In the genomic region with DNA sequence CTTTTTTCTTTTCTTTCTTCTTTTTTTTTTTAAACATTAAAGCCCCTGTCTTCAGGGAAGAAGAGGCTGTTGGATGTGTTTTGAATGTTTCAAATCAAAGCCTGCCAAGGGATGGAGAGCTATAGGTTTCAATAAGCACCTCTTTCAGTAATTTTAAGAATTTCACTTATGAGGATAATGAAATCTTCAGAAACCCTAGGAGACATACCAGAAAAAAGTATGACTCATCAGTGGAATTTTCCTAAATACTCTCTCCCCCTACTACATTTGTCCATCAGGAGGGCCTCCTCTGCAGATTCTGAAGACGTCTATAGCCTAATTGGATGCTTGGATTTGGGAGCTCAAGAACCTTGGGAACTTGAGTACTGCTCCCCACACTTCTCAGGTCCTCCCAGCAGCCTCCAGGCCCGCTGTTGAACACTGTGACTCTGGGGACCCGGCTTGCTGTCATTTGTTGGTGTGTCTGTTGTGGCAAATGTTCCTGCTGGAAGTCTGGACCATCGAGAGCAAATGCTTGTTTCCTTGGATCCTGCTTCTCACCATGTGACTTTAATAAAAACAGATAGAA, we compare ENCODE assay signal across 18 cellular contexts.
A peak's percentile ranks its signal among the peaks of the same experiment; 100 is the strongest.
DNase-seq lines count a peak whose midpoint lies in the region; ATAC-seq, FAIRE-seq and TF ChIP-seq lines count a peak whose summit lies in the region.
"Had no signal": no experiment of that assay in that cellular context is flagged by ENCODE, and none has a peak within 500 bp of the region (broad histone marks: within the 10 kb centered on the region; RNA-seq: fewer than 3 reads in every experiment).

No MANE protein-coding gene starts in this region.

- BruUV-seq in Calu3 (replicated peaks; lab: Mats Ljungman, UMichigan): no TSS peak

- DNase-seq in AG09309 (ENCODE audit: low read depth) (peak; percentile 20), LHCN-M2 (ENCODE audit: low read depth) (peak; percentile 26), fibroblast of gingiva (ENCODE audit: low read depth) (peak; percentile 52), trophoblast cell (peak in 1 of 2 donors; percentile 74), RCC 7860 (ENCODE audit: low spot score) (no peak), T-helper 17 cell (no peak), Calu3 (no peak)
- DNase-seq: activated CD8-positive, alpha-beta T cell treated with anti-CD3 and anti-CD28 coated beads, Interleukin-2, amount 10 ng/mL, durations not matched to agents 7 days and 5 days; activated gamma-delta T cell treated with Interleukin-2 at 50 U/mL for 16 hours; effector memory CD4-positive, alpha-beta T cell; NCI-H1092; NCI-H2171 treated with DMSO at 0.1 percent for 48 hours; stimulated activated naive CD4-positive, alpha-beta T cell treated with Interleukin-2 at 50 U/mL for 16 hours had no signal

- H3K9me3 Mint-ChIP-seq in Calu3 (ENCODE audit: low read depth, unreplicated experiment): no peaks in the 10 kb centered on the region
- H3K9me3 Mint-ChIP-seq: brain had no signal

- no CpG with 5 or more reads among the region's 4 CpGs for WGBS in trophoblast cell (ENCODE audit: extremely low coverage, insufficient coverage, insufficient read length)

- H3K27ac Mint-ChIP-seq in T-helper 17 cell: no peak overlapping the region
- no peak overlapping the region for H3K27ac Mint-ChIP-seq in Calu3 (ENCODE audit: unreplicated experiment)
- H3K27ac Mint-ChIP-seq: activated CD8-positive, alpha-beta T cell treated with anti-CD3 and anti-CD28 coated beads, Interleukin-2, amount 10 ng/mL, durations not matched to agents 7 days and 5 days; brain; CD14-positive monocyte had no signal

- H3K23ac ChIP-seq in trophoblast cell (ENCODE audit: low read length): no peak overlapping the region

- TF ChIP-seq CTCF in AG09309 (IDR thresholded peaks at IDR 0.05; ENCODE audit: control insufficient read depth, insufficient read depth, low read depth, low read length, missing control alignments): no peak
- no peak for TF ChIP-seq CTCF in Calu3 (IDR thresholded peaks at IDR 0.05; ENCODE audit: unreplicated experiment)

- peak overlapping the region; percentile 78 for H3K14ac ChIP-seq in trophoblast cell (ENCODE audit: low read length)

- peak overlapping the region; percentile 59 for H2BK120ac ChIP-seq in trophoblast cell (ENCODE audit: insufficient read depth, low read length, poor library complexity)

- H3K27ac ChIP-seq in trophoblast cell (ENCODE audit: low read depth, low read length): no peak overlapping the region
- H3K27ac ChIP-seq: VCaP had no signal

- no peak overlapping the region for H3K9ac ChIP-seq in trophoblast cell (ENCODE audit: low read length)

- H4K91ac ChIP-seq in trophoblast cell (ENCODE audit: low read depth, low read length): peak overlapping the region; percentile 82

- H3K79me2 ChIP-seq in trophoblast cell (ENCODE audit: control insufficient read depth, insufficient read depth, low read length, poor library complexity): peaks cover 2% of the 10 kb centered on the region

- H2BK12ac ChIP-seq in trophoblast cell (ENCODE audit: low read length): peak overlapping the region; percentile 33

- FAIRE-seq in RCC 7860 (lab: Jason Lieb, UNC): no peak
- FAIRE-seq: frontal cortex had no signal

- H4K12ac ChIP-seq in trophoblast cell (ENCODE audit: low read depth, low read length): no peak overlapping the region

- CTCF ChIA-PET in Calu3 (lab: Charles Lee): no interaction called here

- no peaks in the 10 kb centered on the region for H3K4me1 Mint-ChIP-seq in T-helper 17 cell
- no peaks in the 10 kb centered on the region for H3K4me1 Mint-ChIP-seq in Calu3 (ENCODE audit: low read depth, unreplicated experiment)
- H3K4me1 Mint-ChIP-seq: CD14-positive monocyte had no signal

- H4K8ac ChIP-seq in trophoblast cell (ENCODE audit: low read depth, low read length): peak overlapping the region; percentile 8

- no peak overlapping the region for H3K4me2 ChIP-seq in trophoblast cell (ENCODE audit: low read length)

- H3K36me3 Mint-ChIP-seq in T-helper 17 cell (ENCODE audit: low read depth) (no peaks in the 10 kb centered on the region), Calu3 (ENCODE audit: insufficient read depth, unreplicated experiment) (no peaks in the 10 kb centered on the region)
- H3K36me3 Mint-ChIP-seq: brain, CD14-positive monocyte had no signal

- no peaks in the 10 kb centered on the region for H3K27me3 ChIP-seq in trophoblast cell (ENCODE audit: insufficient read depth, low read length)

- H3K4ac ChIP-seq in trophoblast cell (ENCODE audit: low read depth, low read length): no peak overlapping the region

- peaks cover 12% of the 10 kb centered on the region for H3K79me1 ChIP-seq in trophoblast cell (ENCODE audit: low read length)

- no peak overlapping the region for H2AFZ ChIP-seq in trophoblast cell (ENCODE audit: insufficient read depth, low read length, poor library complexity)

- H3K9me3 ChIP-seq in trophoblast cell (ENCODE audit: insufficient read depth, low read depth, low read length) (no peaks in the 10 kb centered on the region), T-helper 17 cell (ENCODE audit: control insufficient read depth, low read length, poor library complexity, severe bottlenecking) (peaks cover 3% of the 10 kb centered on the region)

- H3K4me3 Mint-ChIP-seq in T-helper 17 cell (no peak overlapping the region), Calu3 (ENCODE audit: low read depth, unreplicated experiment) (no peak overlapping the region)
- H3K4me3 Mint-ChIP-seq: activated CD8-positive, alpha-beta T cell treated with anti-CD3 and anti-CD28 coated beads, Interleukin-2, amount 10 ng/mL, durations not matched to agents 7 days and 5 days; brain; CD14-positive monocyte had no signal

- no peak overlapping the region for H3K18ac ChIP-seq in trophoblast cell (ENCODE audit: low read length)

- ATAC-seq in T-helper 17 cell (no peak), GM19395 (IDR thresholded peaks at IDR 0.05; ENCODE audit: unreplicated experiment) (no peak)
- ATAC-seq: activated CD8-positive, alpha-beta T cell treated with anti-CD3 and anti-CD28 coated beads, Interleukin-2, amount 10 ng/mL, durations not matched to agents 7 days and 5 days had no signal

- H3K36me3 ChIP-seq in trophoblast cell (ENCODE audit: control insufficient read depth in 1 of 2, insufficient read depth in 2 of 2, low read length in 2 of 2): no peaks in the 10 kb centered on the region

- H2BK5ac ChIP-seq in trophoblast cell (ENCODE audit: low read depth, low read length, poor library complexity): peak overlapping the region; percentile 64

- intact Hi-C loops in Calu3 (cut with micrococcal nuclease; ENCODE audit: unreplicated experiment): no loop called here

- H3K27me3 Mint-ChIP-seq in T-helper 17 cell: peaks cover 12% of the 10 kb centered on the region
- H3K27me3 Mint-ChIP-seq in Calu3 (ENCODE audit: unreplicated experiment): no peaks in the 10 kb centered on the region
- H3K27me3 Mint-ChIP-seq: brain had no signal

- H2AK5ac ChIP-seq in trophoblast cell (ENCODE audit: low read length): peak overlapping the region; percentile 34

- H3K4me3 ChIP-seq in AG09309 (ENCODE audit: control insufficient read depth, low read depth, low read length): no peak overlapping the region
- H3K4me3 ChIP-seq in trophoblast cell (ENCODE audit: low read depth, low read length): no peak overlapping the region

- H3K4me1 ChIP-seq in trophoblast cell (ENCODE audit: control insufficient read depth in 1 of 2, insufficient read depth in 2 of 2, low read length in 2 of 2): peaks cover 5 to 14% of the 10 kb centered on the region in 2 experiments

Comparison
In these comparisons a context has a peak if more than half of its experiments do, and no peak if none do; other contexts are left out.
1. DNase-seq: peak in AG09309 (single experiment), LHCN-M2 (single experiment) and fibroblast of gingiva (single experiment); none in RCC 7860 (single experiment), T-helper 17 cell (0 of 3) and Calu3 (single experiment).